ENCODE assay signal across 8 cellular contexts in the genomic region with DNA sequence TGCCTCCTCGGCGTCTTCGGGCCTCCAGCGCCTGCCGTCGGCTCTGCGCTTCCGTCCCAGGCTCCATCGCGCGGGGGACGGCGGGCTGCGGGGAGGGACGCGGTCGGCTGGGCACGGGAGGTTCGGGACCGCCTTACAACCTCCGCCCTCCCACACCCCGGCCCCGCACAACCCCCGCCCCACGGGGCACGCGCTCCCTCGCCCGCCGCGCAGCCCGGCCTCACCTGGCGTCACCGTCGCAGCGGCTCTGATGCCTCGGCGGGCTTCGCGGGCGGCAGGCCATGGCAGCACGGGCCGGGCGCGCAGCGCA. TPM values are rescaled to one million over a fixed set of nuclear protein-coding genes. Genes with fewer than 3 reads are reported as not detected.
DNase-seq lines count a peak whose midpoint lies in the region; ATAC-seq and TF ChIP-seq lines count a peak whose summit lies in the region.

No MANE protein-coding gene starts in this region.

- H3K4me2 ChIP-seq in mammary epithelial cell (ENCODE audit: insufficient read depth, low read depth, low read length): peak overlapping the region; percentile 90

- dilution Hi-C loops in mammary epithelial cell (cut with HindIII; ENCODE audit: low sequenced_read_pairs): no loop called here

- TF ChIP-seq CTCF in mammary epithelial cell (conservative IDR thresholded peaks at IDR 0.05 in 1 of 2, IDR thresholded peaks at IDR 0.05 in 1 of 2; ENCODE audit: extremely low read depth in 1 of 2, insufficient read depth in 1 of 2, low read depth in 1 of 2, low read length in 2 of 2): no peak

- intact Hi-C loops in mammary epithelial cell (cut with micrococcal nuclease): loop anchor here (1.0 to 2.0 kb wide), 3 partner anchors 9 to 19 kb away; partner anchors contain the start of genes TACC3 and TMEM129

- CTCF ChIA-PET in mammary epithelial cell (lab: Charles Lee; ENCODE audit: low non-redundant PET): interaction anchor here (0.5 kb wide), 1 partner anchor 19 kb away, joined by 3 read pairs; no protein-coding TSS in a partner anchor

- peaks cover 2% of the 10 kb centered on the region; the same call in 1 of the 2 replicates for H3K4me1 ChIP-seq in HUES48 (ENCODE audit: control insufficient read depth, insufficient read depth, low read length)
- peaks cover 17% of the 10 kb centered on the region for H3K4me1 ChIP-seq in mammary epithelial cell (ENCODE audit: insufficient read depth, low read length)
- H3K4me1 ChIP-seq in mesodermal cell (ENCODE audit: control insufficient read depth, insufficient read depth, low read length, poor library complexity, severe bottlenecking): peaks cover 24% of the 10 kb centered on the region

- H3K27ac ChIP-seq in HUES48 (ENCODE audit: low read depth, low read length) (peak overlapping the region; percentile 95), mammary epithelial cell (ENCODE audit: insufficient read depth, low read depth, low read length) (peak overlapping the region; percentile 89), mesodermal cell (ENCODE audit: low read depth, low read length, severe bottlenecking) (peak overlapping the region; percentile 98)

- H2AFZ ChIP-seq in mammary epithelial cell (ENCODE audit: low read depth, low read length): peak overlapping the region; percentile 93

- no peaks in the 10 kb centered on the region for H3K9me3 ChIP-seq in HUES48 (ENCODE audit: control insufficient read depth, insufficient read depth, low read length)
- H3K9me3 ChIP-seq in mammary epithelial cell (replicated peaks; ENCODE audit: insufficient read depth, low read length): no peaks in the 10 kb centered on the region
- no peaks in the 10 kb centered on the region for H3K9me3 ChIP-seq in mesodermal cell (ENCODE audit: control insufficient read depth, low read length)

- no peaks in the 10 kb centered on the region for H4K20me1 ChIP-seq in mammary epithelial cell (ENCODE audit: insufficient read depth, low read length)

- in situ Hi-C loops in mammary epithelial cell (cut with MboI; ENCODE audit: low sequenced_read_pairs in 2 of 2): no loop called here

- H3K79me2 ChIP-seq in mammary epithelial cell (ENCODE audit: insufficient read depth, low read length): peaks cover 81% of the 10 kb centered on the region

- H3K9ac ChIP-seq in HUES48 (ENCODE audit: low read depth, low read length) (peak overlapping the region; percentile 93; the same call in 1 of the 2 replicates), mammary epithelial cell (ENCODE audit: insufficient read depth, low read length) (peak overlapping the region; percentile 90)

- H3K27me3 ChIP-seq in HUES48 (ENCODE audit: control insufficient read depth, insufficient read depth, low read length) (no peaks in the 10 kb centered on the region), mammary epithelial cell (ENCODE audit: insufficient read depth, low read length) (no peaks in the 10 kb centered on the region)

- BruUV-seq in mammary epithelial cell (replicated peaks; lab: Mats Ljungman, UMichigan): no TSS peak

- peak; percentile 4 for ATAC-seq in GM18858 (IDR thresholded peaks at IDR 0.05; ENCODE audit: unreplicated experiment)
- no peak for ATAC-seq in GM18502 (IDR thresholded peaks at IDR 0.05; ENCODE audit: poor library complexity, unreplicated experiment)
- ATAC-seq in GM21723 (IDR thresholded peaks at IDR 0.05; ENCODE audit: unreplicated experiment): no peak

- DNase-seq in mammary epithelial cell (no peak), NCI-H69 (lab: John Stamatoyannopoulos, UW) (no peak), SKM-1 treated with dmso at 0.1 percent for 144 hours (lab: John Stamatoyannopoulos, UW; ENCODE audit: unreplicated experiment) (no peak)

- WGBS in mammary epithelial cell (ENCODE audit: low coverage, missing lambda C conversion rate): no CpG with 5 or more reads among the region's 46 CpGs
- WGBS in mesodermal cell (ENCODE audit: insufficient coverage in 2 of 2), 2 experiments: 0 to 1% methylated on average over 14 to 27 of the region's 46 CpGs

- H3K36me3 ChIP-seq in HUES48 (ENCODE audit: control insufficient read depth, insufficient read depth, low read length) (peaks cover 14% of the 10 kb centered on the region), mammary epithelial cell (ENCODE audit: insufficient read depth, low read length) (no peaks in the 10 kb centered on the region), mesodermal cell (ENCODE audit: control insufficient read depth, insufficient read depth, low read length) (peaks cover 44% of the 10 kb centered on the region)

- H3K4me3 ChIP-seq in HUES48 (ENCODE audit: low read depth, low read length) (peak overlapping the region; percentile 86), mammary epithelial cell (replicated peaks in 1 of 3; ENCODE audit: insufficient read depth in 1 of 3, low read depth in 2 of 3, low read length in 3 of 3) (peak overlapping the region; percentile 70 to 93 (median 83)), mesodermal cell (ENCODE audit: extremely low read depth, insufficient read depth, low read length, poor library complexity, severe bottlenecking) (peak overlapping the region; percentile 83)

RNA-seq across cellular contexts. Expression of gene SLBP, which starts 0.3 kb away (rescaled TPM):
- 10 to 100 TPM; 38.0 to 55.7 TPM for total RNA-seq in mammary epithelial cell
- polyA plus RNA-seq in mammary epithelial cell: 71.1 TPM
- 46.8 TPM for polyA minus RNA-seq in mammary epithelial cell
- polyA plus RNA-seq in mesodermal cell (2013, experiment 1 of 2): 67.9 TPM
- 67.2 TPM for polyA plus RNA-seq in mesodermal cell (2013, experiment 2 of 2)

RNA-seq across cellular contexts. Expression of gene TMEM129, which starts 9.3 kb away (rescaled TPM):
- 10 to 100 TPM; 31.7 to 52.7 TPM for total RNA-seq in mammary epithelial cell
- 21.5 TPM for polyA plus RNA-seq in mammary epithelial cell
- polyA minus RNA-seq in mammary epithelial cell: 15.1 TPM
- 36.1 TPM for polyA plus RNA-seq in mesodermal cell (2013, experiment 1 of 2)
- 27.0 TPM for polyA plus RNA-seq in mesodermal cell (2013, experiment 2 of 2)

RNA-seq across cellular contexts. Expression of gene TACC3, which starts 9.5 kb away (rescaled TPM):
- total RNA-seq in mammary epithelial cell: 10 to 100 TPM in 1 of 2 donors, 1 to 10 TPM in 1; 2.3 to 73.0 TPM
- 46.9 TPM for polyA plus RNA-seq in mammary epithelial cell
- polyA minus RNA-seq in mammary epithelial cell: 103 TPM
- 104 TPM for polyA plus RNA-seq in mesodermal cell (2013, experiment 1 of 2)
- 91.8 TPM for polyA plus RNA-seq in mesodermal cell (2013, experiment 2 of 2)

RNA-seq across cellular contexts. Expression of gene FAM53A, which starts 27.7 kb away (rescaled TPM):
- 1 to 10 TPM; 3.3 to 3.7 TPM for total RNA-seq in mammary epithelial cell
- polyA plus RNA-seq in mammary epithelial cell: 0.63 TPM
- polyA minus RNA-seq in mammary epithelial cell: not detected
- polyA plus RNA-seq in mesodermal cell (2013, experiment 1 of 2): 2.0 TPM
- 1.1 TPM for polyA plus RNA-seq in mesodermal cell (2013, experiment 2 of 2)
